In genomic region chr22:44214187-44214586, GRCh38 we compare ENCODE assay signal across 37 cellular contexts. TPM values are rescaled to one million over a fixed set of nuclear protein-coding genes. Genes with fewer than 3 reads are reported as not detected.
"Had no signal": no experiment of that assay in that cellular context is flagged by ENCODE, and none has a peak within 500 bp of the region (broad histone marks: within the 10 kb centered on the region; RNA-seq: fewer than 3 reads in every experiment).

No MANE protein-coding gene starts in this region.

- H3K4me2 ChIP-seq: KMS-11 had no signal

- H3K4me3 Mint-ChIP-seq: activated B cell treated with CpG ODN at 0.5 μM for 24 hours; activated CD4-positive, alpha-beta memory T cell treated with anti-CD3 and anti-CD28 coated beads for 36 hours; activated naive CD8-positive, alpha-beta T cell treated with anti-CD3 and anti-CD28 coated beads for 36 hours; activated T-cell treated with anti-CD3 and anti-CD28 coated beads, Interleukin-2, amount 50 U/mL, for 72 hours; activated T-helper 17 cell treated with anti-CD3 and anti-CD28 coated beads, Interleukin-2, amount 50 U/mL, for 72 hours had no signal

- H3K9me3 ChIP-seq: Peyer's patch had no signal

- H3K9ac ChIP-seq: KMS-11 had no signal

- H3K27ac ChIP-seq: brain microvascular endothelial cell, cardiac muscle cell, KMS-11, Peyer's patch, VCaP had no signal

- H3K36me3 ChIP-seq: brain microvascular endothelial cell, cardiac muscle cell, Peyer's patch had no signal

- ATAC-seq: activated T-cell treated with anti-CD3 and anti-CD28 coated beads, Interleukin-2, amount 50 U/mL, for 72 hours; activated T-helper 17 cell treated with anti-CD3 and anti-CD28 coated beads, Interleukin-2, amount 50 U/mL, for 72 hours; PC-3 had no signal

- H3K27me3 Mint-ChIP-seq: activated B cell treated with CpG ODN at 0.5 μM for 24 hours; activated CD4-positive, alpha-beta memory T cell treated with anti-CD3 and anti-CD28 coated beads for 36 hours; activated naive CD8-positive, alpha-beta T cell treated with anti-CD3 and anti-CD28 coated beads for 36 hours; activated T-helper 17 cell treated with anti-CD3 and anti-CD28 coated beads, Interleukin-2, amount 50 U/mL, for 72 hours had no signal

- H3K27me3 ChIP-seq: brain microvascular endothelial cell, cardiac muscle cell, Peyer's patch had no signal

- H3K27ac Mint-ChIP-seq: activated B cell treated with CpG ODN at 0.5 μM for 24 hours; activated CD4-positive, alpha-beta memory T cell treated with anti-CD3 and anti-CD28 coated beads for 36 hours; activated naive CD8-positive, alpha-beta T cell treated with anti-CD3 and anti-CD28 coated beads for 36 hours; activated T-cell treated with anti-CD3 and anti-CD28 coated beads, Interleukin-2, amount 50 U/mL, for 72 hours; activated T-helper 17 cell treated with anti-CD3 and anti-CD28 coated beads, Interleukin-2, amount 50 U/mL, for 72 hours had no signal

- H3K4me3 ChIP-seq: cardiac muscle cell, Peyer's patch had no signal

- DNase-seq: activated B cell treated with CpG ODN at 0.5 μM for 24 hours; activated CD4-positive, alpha-beta memory T cell treated with anti-CD3 and anti-CD28 coated beads for 36 hours; activated CD4-positive, alpha-beta T cell treated with anti-CD3 and anti-CD28 coated beads for 4 hours; activated CD4-positive, alpha-beta T cell treated with anti-CD3 and anti-CD28 coated beads, Interleukin-2, amount 50 U/mL, for 1 hour; activated CD4-positive, CD25-positive, alpha-beta regulatory T cell treated with anti-CD3 and anti-CD28 coated beads, Interleukin-2, amount 50 U/mL, for 72 hours; activated effector memory CD4-positive, alpha-beta T cell treated with anti-CD3 and anti-CD28 coated beads, Interleukin-2, amount 50 U/mL, for 16 hours; activated naive CD4-positive, alpha-beta T cell; activated naive CD4-positive, alpha-beta T cell treated with anti-CD3 and anti-CD28 coated beads, Interleukin-2, amount 50 U/mL, for 16 hours; activated naive CD8-positive, alpha-beta T cell treated with anti-CD3 and anti-CD28 coated beads for 36 hours; activated T-cell treated with anti-CD3 and anti-CD28 coated beads, Interleukin-2, amount 50 U/mL, for 1 hour; activated T-cell treated with anti-CD3 and anti-CD28 coated beads, Interleukin-2, amount 50 U/mL, for 72 hours; amniotic stem cell; brain microvascular endothelial cell; MM.1S; MV-4-11; NCI-H1092; NCI-H1436 treated with DMSO at 0.1 percent for 48 hours; NCI-H1694 treated with DMSO at 0.1 percent for 48 hours; NCI-H2029; NCI-H345; NCI-H510A; NCI-H526; NCI-H748 treated with DMSO at 0.1 percent for 48 hours; NK-92 treated with Interleukin-12 subunit alpha and Interleukin-12 subunit beta, amount 100 ng/mL, for 24 hours; PC-3; Peyer's patch; RPMI8226; SIG-M5; SW 1271; T-helper 1 cell; T-helper 2 cell; T-helper 9 cell had no signal

- H3K4me1 Mint-ChIP-seq: activated naive CD8-positive, alpha-beta T cell treated with anti-CD3 and anti-CD28 coated beads for 36 hours had no signal

RNA-seq across cellular contexts. Expression of gene PARVG, which starts 33.5 kb away (rescaled TPM):
- total RNA-seq: LHCN-M2, PC-3 had no signal
- polyA plus RNA-seq: cardiac muscle cell had no signal
